ENCODE assay signal across 38 cellular contexts in the genomic region with DNA sequence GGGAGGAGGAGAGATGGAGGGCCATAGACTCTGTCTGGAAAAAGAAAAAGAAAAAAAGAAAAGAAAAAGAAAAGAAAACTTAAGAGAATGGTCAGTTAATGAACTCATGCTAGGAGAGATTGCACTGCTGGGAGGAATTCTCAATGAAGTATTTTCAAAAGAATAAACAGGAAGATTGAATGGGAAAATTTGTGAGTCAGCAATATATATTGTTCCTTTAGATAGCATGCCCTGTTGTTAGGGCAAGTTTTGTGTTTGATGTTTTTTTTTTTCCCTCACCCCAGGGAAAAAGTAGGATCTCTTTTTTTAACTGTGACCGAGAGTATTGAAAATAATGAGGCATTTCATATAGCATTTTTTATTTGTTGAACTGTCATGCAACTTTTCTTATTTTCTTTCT.
"Had no signal": no experiment of that assay in that cellular context is flagged by ENCODE, and none has a peak within 500 bp of the region (broad histone marks: within the 10 kb centered on the region; RNA-seq: fewer than 3 reads in every experiment).

No MANE protein-coding gene starts in this region.

- FAIRE-seq: astrocyte had no signal

- H3K36me3 ChIP-seq: adrenal gland, breast epithelium, Peyer's patch had no signal

- H3K4me3 ChIP-seq: adrenal gland, body of pancreas, breast epithelium, Peyer's patch had no signal

- H3K9me3 Mint-ChIP-seq: activated B cell treated with CpG ODN at 0.5 μM for 24 hours; activated CD4-positive, alpha-beta memory T cell treated with anti-CD3 and anti-CD28 coated beads for 36 hours; activated T-helper 1 cell treated with anti-CD3 and anti-CD28 coated beads, Interleukin-12 subunit alpha, Interleukin-12 subunit beta, Interleukin-2, Interleukin-4 antibody, amounts not matched to agents 30 ng/mL and 10 ng/mL and 1 ng/mL, durations not matched to agents 14 hours and 24 hours and 36 hours; T-cell had no signal

- H3K27ac Mint-ChIP-seq: activated B cell treated with CpG ODN at 0.5 μM for 24 hours; activated CD4-positive, alpha-beta memory T cell treated with anti-CD3 and anti-CD28 coated beads for 36 hours; activated naive CD4-positive, alpha-beta T cell treated with anti-CD3 and anti-CD28 coated beads for 36 hours; activated T-helper 1 cell treated with anti-CD3 and anti-CD28 coated beads, Interleukin-12 subunit alpha, Interleukin-12 subunit beta, Interleukin-2, Interleukin-4 antibody, amounts not matched to agents 30 ng/mL and 10 ng/mL and 1 ng/mL, durations not matched to agents 14 hours and 24 hours and 36 hours; T-cell; T-helper 17 cell had no signal

- H3K36me3 Mint-ChIP-seq: activated CD4-positive, alpha-beta memory T cell treated with anti-CD3 and anti-CD28 coated beads for 36 hours; T-cell had no signal

- H3K27ac ChIP-seq: adrenal gland, body of pancreas, breast epithelium, Peyer's patch, RWPE1, VCaP had no signal

- H3K4me1 ChIP-seq: adrenal gland, body of pancreas, breast epithelium, Peyer's patch had no signal

- H3K4me1 Mint-ChIP-seq: activated B cell treated with CpG ODN at 0.5 μM for 24 hours, T-cell, T-helper 17 cell had no signal

- H3K4me3 Mint-ChIP-seq: activated B cell treated with CpG ODN at 0.5 μM for 24 hours; activated CD4-positive, alpha-beta memory T cell treated with anti-CD3 and anti-CD28 coated beads for 36 hours; activated naive CD4-positive, alpha-beta T cell treated with anti-CD3 and anti-CD28 coated beads for 36 hours; activated T-cell treated with anti-CD3 and anti-CD28 coated beads, Interleukin-2, amount 50 U/mL, for 4 hours; activated T-helper 1 cell treated with anti-CD3 and anti-CD28 coated beads, Interleukin-12 subunit alpha, Interleukin-12 subunit beta, Interleukin-2, Interleukin-4 antibody, amounts not matched to agents 30 ng/mL and 10 ng/mL and 1 ng/mL, durations not matched to agents 14 hours and 24 hours and 36 hours; T-cell; T-helper 17 cell had no signal

- H3K27me3 ChIP-seq: adrenal gland, body of pancreas, breast epithelium, Peyer's patch had no signal

- H3K27me3 Mint-ChIP-seq: activated CD4-positive, alpha-beta memory T cell treated with anti-CD3 and anti-CD28 coated beads for 36 hours had no signal

- H3K9me3 ChIP-seq: adrenal gland, breast epithelium, Peyer's patch had no signal

- ATAC-seq: activated naive CD4-positive, alpha-beta T cell treated with anti-CD3 and anti-CD28 coated beads, Interleukin-2, amount 50 U/mL, for 72 hours; activated T-cell treated with anti-CD3 and anti-CD28 coated beads, Interleukin-2, amount 50 U/mL, for 4 hours; body of pancreas; PC-3; Right ventricle myocardium inferior; SK-N-SH treated with all-trans-retinoic acid at 6 μM for 48 hours; T-cell; T-helper 17 cell had no signal

- DNase-seq: activated B cell treated with CpG ODN at 0.5 μM for 24 hours; activated CD4-positive, alpha-beta memory T cell treated with anti-CD3 and anti-CD28 coated beads for 36 hours; activated CD4-positive, alpha-beta T cell treated with anti-CD3 and anti-CD28 coated beads for 4 hours; activated CD4-positive, alpha-beta T cell treated with anti-CD3 and anti-CD28 coated beads, Interleukin-2, amount 50 U/mL, for 1 hour; activated CD4-positive, CD25-positive, alpha-beta regulatory T cell treated with anti-CD3 and anti-CD28 coated beads, Interleukin-2, amount 50 U/mL, for 72 hours; activated CD8-positive, alpha-beta memory T cell treated with anti-CD3 and anti-CD28 coated beads, Interleukin-2, amount 50 U/mL, for 4 hours; activated gamma-delta T cell treated with Interleukin-2 at 50 U/mL for 16 hours; activated naive CD4-positive, alpha-beta T cell treated with anti-CD3 and anti-CD28 coated beads for 36 hours; activated T-cell treated with anti-CD3 and anti-CD28 coated beads for 4 hours; activated T-cell treated with anti-CD3 and anti-CD28 coated beads, Interleukin-2, amount 50 U/mL, for 4 hours; adrenal gland; body of pancreas; MM.1S; MV-4-11; NCI-H1092 treated with DMSO at 0.1 percent for 48 hours; NCI-H1417; NCI-H146; NCI-H187; NCI-H2029 treated with DMSO at 0.1 percent for 48 hours; NCI-H2107; NCI-H2171; NCI-H510A; NCI-H526; NCI-H748 treated with DMSO at 0.1 percent for 48 hours; NK-92 treated with Interleukin-12 subunit alpha and Interleukin-12 subunit beta, amount 100 ng/mL, for 24 hours; PC-3; Peyer's patch; SIG-M5; T-cell; T-helper 17 cell had no signal
